ENCODE assay signal across 1 cellular context in genomic region chr2:27766287-27766661, GRCh38.
TF ChIP-seq lines count a peak whose summit lies in the region.

No MANE protein-coding gene starts in this region.

TF ChIP-seq in IMR-90, 13 proteins besides CTCF, POLR2A, EP300 and RAD21 (continued from another document):
- TF ChIP-seq, protein P1, sequence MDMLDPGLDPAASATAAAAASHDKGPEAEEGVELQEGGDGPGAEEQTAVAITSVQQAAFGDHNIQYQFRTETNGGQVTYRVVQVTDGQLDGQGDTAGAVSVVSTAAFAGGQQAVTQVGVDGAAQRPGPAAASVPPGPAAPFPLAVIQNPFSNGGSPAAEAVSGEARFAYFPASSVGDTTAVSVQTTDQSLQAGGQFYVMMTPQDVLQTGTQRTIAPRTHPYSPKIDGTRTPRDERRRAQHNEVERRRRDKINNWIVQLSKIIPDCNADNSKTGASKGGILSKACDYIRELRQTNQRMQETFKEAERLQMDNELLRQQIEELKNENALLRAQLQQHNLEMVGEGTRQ (IDR thresholded peaks at IDR 0.05; ENCODE audit: low read depth, low read length): no peak
- TF ChIP-seq RFX5 (IDR thresholded peaks at IDR 0.05; ENCODE audit: low read depth, low read length) (no peak), RCOR1 (IDR thresholded peaks at IDR 0.05; ENCODE audit: insufficient replicate concordance, low read length) (no peak), MXI1 (IDR thresholded peaks at IDR 0.05; ENCODE audit: borderline replicate concordance, low read depth, low read length) (no peak), MAZ (IDR thresholded peaks at IDR 0.05; ENCODE audit: borderline replicate concordance, low read depth, low read length) (no peak)
- TF ChIP-seq, protein P2, sequence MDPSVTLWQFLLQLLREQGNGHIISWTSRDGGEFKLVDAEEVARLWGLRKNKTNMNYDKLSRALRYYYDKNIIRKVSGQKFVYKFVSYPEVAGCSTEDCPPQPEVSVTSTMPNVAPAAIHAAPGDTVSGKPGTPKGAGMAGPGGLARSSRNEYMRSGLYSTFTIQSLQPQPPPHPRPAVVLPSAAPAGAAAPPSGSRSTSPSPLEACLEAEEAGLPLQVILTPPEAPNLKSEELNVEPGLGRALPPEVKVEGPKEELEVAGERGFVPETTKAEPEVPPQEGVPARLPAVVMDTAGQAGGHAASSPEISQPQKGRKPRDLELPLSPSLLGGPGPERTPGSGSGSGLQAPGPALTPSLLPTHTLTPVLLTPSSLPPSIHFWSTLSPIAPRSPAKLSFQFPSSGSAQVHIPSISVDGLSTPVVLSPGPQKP (IDR thresholded peaks at IDR 0.05; ENCODE audit: borderline replicate concordance, low read depth, low read length): no peak
